ENCODE assay signal across 13 cellular contexts in the genomic region with DNA sequence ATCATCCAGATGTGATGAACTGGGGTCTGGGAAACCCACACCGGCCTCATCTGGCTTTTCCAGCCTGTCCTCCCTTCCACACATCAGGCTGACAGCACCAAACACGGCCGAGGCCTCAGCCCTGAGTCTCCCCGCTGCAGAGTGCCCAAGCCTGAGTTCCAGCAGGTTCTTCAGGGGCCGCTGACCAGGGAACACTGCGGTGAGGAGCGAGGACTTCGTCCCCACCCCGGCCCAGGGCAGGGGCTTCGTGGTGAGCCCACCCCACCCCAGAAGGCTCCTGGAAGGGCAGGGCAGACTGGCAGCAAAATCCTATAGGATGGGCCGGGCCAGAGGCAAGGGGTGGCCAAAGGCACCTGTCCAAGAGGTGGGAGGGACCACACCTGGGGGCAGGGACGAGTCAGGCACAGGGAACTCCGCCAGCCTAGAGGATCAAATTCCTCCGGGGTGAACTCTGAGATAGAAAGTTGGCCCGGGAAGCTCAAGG. TPM values are rescaled to one million over a fixed set of nuclear protein-coding genes. Genes with fewer than 3 reads are reported as not detected.
A peak's percentile ranks its signal among the peaks of the same experiment; 100 is the strongest.
DNase-seq lines count a peak whose midpoint lies in the region; ATAC-seq and TF ChIP-seq lines count a peak whose summit lies in the region.
"Had no signal": no experiment of that assay in that cellular context is flagged by ENCODE, and none has a peak within 500 bp of the region (broad histone marks: within the 10 kb centered on the region; RNA-seq: fewer than 3 reads in every experiment).

A gene (plus strand): TSS at position 454 of the 484 bp plus-strand sequence. CDS start 179 bp downstream, outside the sequence.

- H3K4me1 Mint-ChIP-seq in HFFc6 (ENCODE audit: low read depth) (peaks cover 11% of the 10 kb centered on the region), activated B cell treated with CpG ODN at 0.5 μM for 24 hours (peaks cover 16% of the 10 kb centered on the region)

- H3K36me3 Mint-ChIP-seq in HFFc6 (ENCODE audit: low read depth) (no peaks in the 10 kb centered on the region), activated B cell treated with CpG ODN at 0.5 μM for 24 hours (ENCODE audit: low read depth) (no peaks in the 10 kb centered on the region)

- POLR2A ChIA-PET in activated B cell treated with CpG ODN at 0.5 μM for 24 hours (lab: Charles Lee): interaction anchor here (0.5 kb wide), 1 partner anchor 96 kb away, joined by 5 read pairs; no protein-coding TSS in a partner anchor

- H3K9me3 Mint-ChIP-seq in HFFc6 (no peaks in the 10 kb centered on the region), activated B cell treated with CpG ODN at 0.5 μM for 24 hours (no peaks in the 10 kb centered on the region)

- peak within 1 kb of the TSS; percentile 23; the same call in 1 of the 2 replicates for H3K27ac Mint-ChIP-seq in HFFc6
- H3K27ac Mint-ChIP-seq in activated B cell treated with CpG ODN at 0.5 μM for 24 hours: peak within 1 kb of the TSS; percentile 1

- DNase-seq in HFFc6 (no peak), activated B cell treated with CpG ODN at 0.5 μM for 24 hours (no peak), iPS-NIHi11 (ENCODE audit: low spot score) (peak; percentile 79), posterior vena cava (ENCODE audit: low spot score) (peak; percentile 57), DMS53 treated with DMSO at 0.1 percent for 48 hours (lab: John Stamatoyannopoulos, UW; ENCODE audit: unreplicated experiment) (no peak), SHP77 (lab: John Stamatoyannopoulos, UW) (no peak), NCI-H1105 (lab: John Stamatoyannopoulos, UW) (no peak)
- DNase-seq: amygdala, GOT3, KG1, mesenchymal stem cell, NCI-H2081 treated with DMSO at 0.1 percent for 48 hours, SW 1271 had no signal

- no peak for ATAC-seq in activated B cell treated with CpG ODN at 0.5 μM for 24 hours (ENCODE audit: low read depth)

- H3K4me3 Mint-ChIP-seq in HFFc6: no peak within 1 kb of the TSS
- no peak within 1 kb of the TSS for H3K4me3 Mint-ChIP-seq in activated B cell treated with CpG ODN at 0.5 μM for 24 hours

- intact Hi-C loops in activated B cell treated with CpG ODN at 0.5 μM for 24 hours (cut with micrococcal nuclease): no loop called here
- intact Hi-C loops in posterior vena cava (cut with DNase I): no loop called here

- TF ChIP-seq CTCF in HFFc6 (IDR thresholded peaks at IDR 0.05) (no peak), activated B cell treated with CpG ODN at 0.5 μM for 24 hours (IDR thresholded peaks at IDR 0.05) (no peak)

- CTCF ChIA-PET in activated B cell treated with CpG ODN at 0.5 μM for 24 hours (lab: Charles Lee): no interaction called here

- H3K27me3 Mint-ChIP-seq in HFFc6 (ENCODE audit: insufficient read depth) (peaks cover 17% of the 10 kb centered on the region), activated B cell treated with CpG ODN at 0.5 μM for 24 hours (no peaks in the 10 kb centered on the region)

RNA-seq across cellular contexts. Expression of the gene that starts here (rescaled TPM):
- not detected for total RNA-seq in HFFc6 (2021; fragmentation: NEBNext Ultra II Directional; extraction: Animal tissue kit (Norgen Biotek cat#: 25700))
- total RNA-seq in activated B cell treated with CpG ODN at 0.5 μM for 24 hours (not detected in 2 replicates), posterior vena cava (not detected)

Comparison
In these comparisons a context has a peak if more than half of its experiments do, and no peak if none do; other contexts are left out.
1. Peak in DNase-seq in posterior vena cava; RNA of the gene not detected or under 1 TPM.